8 cellular contexts compared by ENCODE assay signal in genomic region chr19:11375143-11375948, GRCh38. TPM values are rescaled to one million over a fixed set of nuclear protein-coding genes. Genes with fewer than 3 reads are reported as not detected.
DNase-seq lines count a peak whose midpoint lies in the region; ATAC-seq and TF ChIP-seq lines count a peak whose summit lies in the region.

No MANE protein-coding gene starts in this region.

- no peaks in the 10 kb centered on the region for H3K9me3 ChIP-seq in right lobe of liver

- no peaks in the 10 kb centered on the region for H3K27me3 ChIP-seq in right lobe of liver

- peak overlapping the region; percentile 68 to 93 (median 89) for H3K27ac ChIP-seq in right lobe of liver

- no peaks in the 10 kb centered on the region for H3K27me3 Mint-ChIP-seq in activated B cell treated with CpG ODN at 0.5 μM for 24 hours
- no peaks in the 10 kb centered on the region for H3K27me3 Mint-ChIP-seq in central memory CD8-positive, alpha-beta T cell

- peaks cover 0 to 26% (median 13%) of the 10 kb centered on the region in 4 donors for H3K4me1 ChIP-seq in right lobe of liver

- H3K4me3 ChIP-seq in GM12864 (ENCODE audit: low read depth, low read length) = peak overlapping the region; percentile 76
- H3K4me3 ChIP-seq in right lobe of liver = peak overlapping the region; percentile 48 to 73 (median 64)

- CTCF ChIA-PET in activated B cell treated with CpG ODN at 0.5 μM for 24 hours (lab: Charles Lee) = interaction anchor here (0.6 to 2.9 kb wide), 7 partner anchors 8 to 184 kb away, joined by 3 to 16 read pairs (median 4); partner anchors contain the start of genes CCDC159, ECSIT, ELOF1 and EPOR

- no peak overlapping the region for H3K27ac Mint-ChIP-seq in activated B cell treated with CpG ODN at 0.5 μM for 24 hours
- no peak overlapping the region for H3K27ac Mint-ChIP-seq in central memory CD8-positive, alpha-beta T cell (ENCODE audit: low read depth)

- H3K4me3 Mint-ChIP-seq in activated B cell treated with CpG ODN at 0.5 μM for 24 hours = no peak overlapping the region
- H3K4me3 Mint-ChIP-seq in central memory CD8-positive, alpha-beta T cell = no peak overlapping the region

- intact Hi-C loops in activated B cell treated with CpG ODN at 0.5 μM for 24 hours (cut with micrococcal nuclease) (loop anchor here (1.0 kb wide), 3 partner anchors 8 to 60 kb away; partner anchors contain the start of genes ODAD3 and PRKCSH), right lobe of liver (cut with DNase I) (no loop called here)

- H3K36me3 Mint-ChIP-seq in activated B cell treated with CpG ODN at 0.5 μM for 24 hours (ENCODE audit: low read depth) = peaks cover 16% of the 10 kb centered on the region
- H3K36me3 Mint-ChIP-seq in central memory CD8-positive, alpha-beta T cell (ENCODE audit: insufficient read depth) = peaks cover 12% of the 10 kb centered on the region

- TF ChIP-seq POLR2A in right lobe of liver (IDR thresholded peaks at IDR 0.05) = peak; percentile 95

- TF ChIP-seq CTCF in GM12864 (IDR thresholded peaks at IDR 0.05; ENCODE audit: low read depth, low read length, missing control alignments) = no peak
- TF ChIP-seq CTCF in activated B cell treated with CpG ODN at 0.5 μM for 24 hours (IDR thresholded peaks at IDR 0.05) = no peak
- no peak for TF ChIP-seq CTCF in right lobe of liver (IDR thresholded peaks at IDR 0.05)

- peaks cover 22% of the 10 kb centered on the region for H3K4me1 Mint-ChIP-seq in activated B cell treated with CpG ODN at 0.5 μM for 24 hours
- H3K4me1 Mint-ChIP-seq in central memory CD8-positive, alpha-beta T cell = peaks cover 18% of the 10 kb centered on the region

- DNase-seq in GM12864 (ENCODE audit: low read depth) (no peak), MV-4-11 (lab: John Stamatoyannopoulos, UW) (peak; percentile 61), activated B cell treated with CpG ODN at 0.5 μM for 24 hours (peak; percentile 46), right lobe of liver (peak; percentile 81 to 85 (median 84)), epidermal melanocyte (ENCODE audit: insufficient read length, low spot score) (no peak)
- peak; percentile 47 to 68 for DNase-seq in central memory CD8-positive, alpha-beta T cell (ENCODE audit: low spot score in 2 of 2)
- peak; percentile 25 to 49 for DNase-seq in stimulated activated CD8-positive, alpha-beta memory T cell treated with anti-CD3 and anti-CD28 coated beads, Interleukin-7, amount 100 ng/mL, for 4 hours (ENCODE audit: low read depth in 2 of 2)

- POLR2A ChIA-PET in activated B cell treated with CpG ODN at 0.5 μM for 24 hours (lab: Charles Lee) = interaction anchor here (0.5 to 3.5 kb wide), 39 partner anchors 8 to 1582 kb away, joined by 3 to 65 read pairs (median 4); partner anchors contain the start of genes CCDC159, ECSIT, ELAVL3 and EPOR

- no peaks in the 10 kb centered on the region for H3K9me3 Mint-ChIP-seq in activated B cell treated with CpG ODN at 0.5 μM for 24 hours
- no peaks in the 10 kb centered on the region for H3K9me3 Mint-ChIP-seq in central memory CD8-positive, alpha-beta T cell

- ATAC-seq in activated B cell treated with CpG ODN at 0.5 μM for 24 hours (ENCODE audit: low read depth) (peak; percentile 23), right lobe of liver (peak; percentile 18 to 28 (median 21)), HG02852 (IDR thresholded peaks at IDR 0.05; ENCODE audit: unreplicated experiment) (no peak)
- peak; percentile 59 for ATAC-seq in central memory CD8-positive, alpha-beta T cell (replicated peaks; ENCODE audit: extremely low read depth, poor library complexity, severe bottlenecking)

- no peaks in the 10 kb centered on the region for H3K36me3 ChIP-seq in right lobe of liver

- WGBS in right lobe of liver (ENCODE audit: insufficient coverage, low coverage, low lambda C conversion rate, missing lambda C conversion rate) = 0% methylated on average over 18 of the region's 27 CpGs

RNA-seq across cellular contexts. Expression of gene SWSAP1, which starts 0.9 kb away (rescaled TPM):
- total RNA-seq in activated B cell treated with CpG ODN at 0.5 μM for 24 hours (4.3 and 5.1 TPM in 2 replicates), right lobe of liver (1 to 10 TPM; 1.4 to 2.7 (median 2.3) TPM)

RNA-seq across cellular contexts. Expression of gene EPOR, which starts 8.8 kb away (rescaled TPM):
- 1.8 and 2.5 TPM in 2 replicates for total RNA-seq in activated B cell treated with CpG ODN at 0.5 μM for 24 hours
- 1 to 10 TPM; 4.9 to 8.7 (median 7.1) TPM for total RNA-seq in right lobe of liver

RNA-seq across cellular contexts. Expression of gene PLPPR2, which starts 20.1 kb away (rescaled TPM):
- total RNA-seq in activated B cell treated with CpG ODN at 0.5 μM for 24 hours = 1.5 and 2.2 TPM in 2 replicates
- 10 to 100 TPM in 3 of 6 experiments, 1 to 10 TPM in 3; 6.7 to 17.5 (median 10.2) TPM for total RNA-seq in right lobe of liver

RNA-seq across cellular contexts. Expression of gene CCDC159, which starts 29.0 kb away (rescaled TPM):
- 27.6 and 32.1 TPM in 2 replicates for total RNA-seq in activated B cell treated with CpG ODN at 0.5 μM for 24 hours
- 10 to 100 TPM in 5 of 6 experiments, 1 to 10 TPM in 1; 8.4 to 27.9 (median 23.4) TPM for total RNA-seq in right lobe of liver

RNA-seq across cellular contexts. Expression of gene TMEM205, which starts 29.3 kb away (rescaled TPM):
- 61.8 and 68.1 TPM in 2 replicates for total RNA-seq in activated B cell treated with CpG ODN at 0.5 μM for 24 hours
- total RNA-seq in right lobe of liver = 100 to 1,000 TPM; 138 to 605 (median 165) TPM

Comparison
In these comparisons a context has a peak if more than half of its experiments do, and no peak if none do; other contexts are left out.
1. DNase-seq: peak in MV-4-11 (single experiment), activated B cell treated with CpG ODN at 0.5 μM for 24 hours (single experiment), central memory CD8-positive, alpha-beta T cell (2 of 2), right lobe of liver (3 of 3) and stimulated activated CD8-positive, alpha-beta memory T cell treated with anti-CD3 and anti-CD28 coated beads, Interleukin-7, amount 100 ng/mL, for 4 hours (2 of 2); none in GM12864 (single experiment) and epidermal melanocyte (single experiment).